ENCODE assay signal across 12 cellular contexts in the genomic region with DNA sequence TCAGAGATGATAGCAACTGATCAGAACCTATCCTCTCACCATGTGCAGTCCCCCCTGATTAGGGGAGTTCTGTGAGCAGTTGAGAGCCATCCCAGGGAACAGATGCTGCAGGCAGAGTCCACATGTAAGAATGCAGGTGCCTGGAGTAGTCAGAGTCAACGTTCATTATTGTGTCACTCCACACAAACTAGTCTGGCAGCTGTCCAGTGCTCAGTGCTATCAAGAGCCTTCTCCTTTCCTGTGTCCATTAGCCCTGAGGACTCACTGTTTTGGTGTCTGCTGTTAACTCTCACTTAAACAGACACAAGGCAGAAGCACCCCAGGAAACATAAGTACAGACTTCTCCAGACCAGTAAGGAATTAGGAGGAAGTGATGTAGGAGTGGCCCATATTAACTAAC. TPM values are rescaled to one million over a fixed set of nuclear protein-coding genes. Genes with fewer than 3 reads are reported as not detected.
A peak's percentile ranks its signal among the peaks of the same experiment; 100 is the strongest.
DNase-seq lines count a peak whose midpoint lies in the region; TF ChIP-seq lines count a peak whose summit lies in the region.
"Had no signal": no experiment of that assay in that cellular context is flagged by ENCODE, and none has a peak within 500 bp of the region (broad histone marks: within the 10 kb centered on the region; RNA-seq: fewer than 3 reads in every experiment).

No MANE protein-coding gene starts in this region.

- H3K27ac ChIP-seq in SJCRH30 (no peak overlapping the region), cardiac muscle cell (no peak overlapping the region), thyroid gland (no peak overlapping the region)
- H3K27ac ChIP-seq: ascending aorta, parathyroid adenoma had no signal

- H3K27me3 ChIP-seq in SJCRH30 (no peaks in the 10 kb centered on the region), cardiac muscle cell (no peaks in the 10 kb centered on the region), thyroid gland (no peaks in the 10 kb centered on the region)
- H3K27me3 ChIP-seq: ascending aorta had no signal

- peaks cover 6% of the 10 kb centered on the region; the same call in 1 of the 2 replicates for H3K36me3 ChIP-seq in SJCRH30
- no peaks in the 10 kb centered on the region for H3K36me3 ChIP-seq in cardiac muscle cell
- H3K36me3 ChIP-seq in thyroid gland: no peaks in the 10 kb centered on the region
- H3K36me3 ChIP-seq: ascending aorta had no signal

- no peak for TF ChIP-seq POLR2A in thyroid gland (IDR thresholded peaks at IDR 0.05)

- DNase-seq in NCI-H345 (lab: John Stamatoyannopoulos, UW) (peak; percentile 40), NCI-H345 treated with DMSO at 0.1 percent for 48 hours (lab: John Stamatoyannopoulos, UW; ENCODE audit: unreplicated experiment) (no peak), SJCRH30 (peak; percentile 21 to 48), cardiac muscle cell (ENCODE audit: low read depth in 1 of 2, low spot score in 1 of 2) (peak; percentile 55 to 80), thyroid gland (peak; percentile 9 to 22), SKM-1 treated with dmso at 0.1 percent for 144 hours (lab: John Stamatoyannopoulos, UW; ENCODE audit: unreplicated experiment) (no peak), DMS114 treated with DMSO at 0.1 percent for 48 hours (lab: John Stamatoyannopoulos, UW; ENCODE audit: unreplicated experiment) (no peak)
- DNase-seq in activated CD8-positive, alpha-beta memory T cell treated with anti-CD3 and anti-CD28 coated beads, Interleukin-2, amount 50 U/mL, for 48 hours: no peak
- DNase-seq: activated CD4-positive, alpha-beta T cell treated with anti-CD3 and anti-CD28 coated beads, Interleukin-2, amount 50 U/mL, for 48 hours; hippocampal formation had no signal

- H3K4me1 ChIP-seq in SJCRH30 (peaks cover 19% of the 10 kb centered on the region), cardiac muscle cell (ENCODE audit: low read depth) (peaks cover 24% of the 10 kb centered on the region), thyroid gland (peaks cover 0 to 15% of the 10 kb centered on the region in 2 donors)

- TF ChIP-seq CTCF in cardiac muscle cell (IDR thresholded peaks at IDR 0.05; ENCODE audit: low read depth, low read length) (no peak), thyroid gland (IDR thresholded peaks at IDR 0.05) (no peak)

- intact Hi-C loops in thyroid gland (cut with DNase I): no loop called here

- H3K9me3 ChIP-seq in SJCRH30 (replicated peaks) (no peaks in the 10 kb centered on the region), cardiac muscle cell (ENCODE audit: low read depth) (no peaks in the 10 kb centered on the region), thyroid gland (no peaks in the 10 kb centered on the region)
- H3K9me3 ChIP-seq: ascending aorta had no signal

- H3K4me3 ChIP-seq in SJCRH30: no peak overlapping the region
- no peak overlapping the region for H3K4me3 ChIP-seq in cardiac muscle cell
- no peak overlapping the region for H3K4me3 ChIP-seq in thyroid gland (replicated peaks in 1 of 3)
- H3K4me3 ChIP-seq: ascending aorta had no signal

- 0% methylated on average over 1 of the region's 1 CpG for WGBS in thyroid gland, 2 donors

RNA-seq across cellular contexts. Expression of a gene that starts 2.5 kb away (rescaled TPM):
- 11.8 and 14.1 TPM in 2 replicates for total RNA-seq in SJCRH30 (2014; rRNA removed; shearing (Covaris generic))
- total RNA-seq in cardiac muscle cell: 1.3 and 4.7 TPM in 2 replicates
- 0.78 and 0.85 TPM in 2 replicates for polyA plus RNA-seq in cardiac muscle cell
- 1 to 10 TPM in 3 of 4 donors, under 1 TPM in 1; 0.83 to 2.0 (median 1.5) TPM for total RNA-seq in thyroid gland

Comparison
In these comparisons a context has a peak if more than half of its experiments do, and no peak if none do; other contexts are left out.
1. DNase-seq: peak in NCI-H345 (single experiment), SJCRH30 (2 of 2), cardiac muscle cell (2 of 2) and thyroid gland (2 of 2); none in NCI-H345 treated with DMSO at 0.1 percent for 48 hours (single experiment), SKM-1 treated with dmso at 0.1 percent for 144 hours (single experiment), DMS114 treated with DMSO at 0.1 percent for 48 hours (single experiment) and activated CD8-positive, alpha-beta memory T cell treated with anti-CD3 and anti-CD28 coated beads, Interleukin-2, amount 50 U/mL, for 48 hours (single experiment).